ENCODE assay signal across 9 cellular contexts in the genomic region with DNA sequence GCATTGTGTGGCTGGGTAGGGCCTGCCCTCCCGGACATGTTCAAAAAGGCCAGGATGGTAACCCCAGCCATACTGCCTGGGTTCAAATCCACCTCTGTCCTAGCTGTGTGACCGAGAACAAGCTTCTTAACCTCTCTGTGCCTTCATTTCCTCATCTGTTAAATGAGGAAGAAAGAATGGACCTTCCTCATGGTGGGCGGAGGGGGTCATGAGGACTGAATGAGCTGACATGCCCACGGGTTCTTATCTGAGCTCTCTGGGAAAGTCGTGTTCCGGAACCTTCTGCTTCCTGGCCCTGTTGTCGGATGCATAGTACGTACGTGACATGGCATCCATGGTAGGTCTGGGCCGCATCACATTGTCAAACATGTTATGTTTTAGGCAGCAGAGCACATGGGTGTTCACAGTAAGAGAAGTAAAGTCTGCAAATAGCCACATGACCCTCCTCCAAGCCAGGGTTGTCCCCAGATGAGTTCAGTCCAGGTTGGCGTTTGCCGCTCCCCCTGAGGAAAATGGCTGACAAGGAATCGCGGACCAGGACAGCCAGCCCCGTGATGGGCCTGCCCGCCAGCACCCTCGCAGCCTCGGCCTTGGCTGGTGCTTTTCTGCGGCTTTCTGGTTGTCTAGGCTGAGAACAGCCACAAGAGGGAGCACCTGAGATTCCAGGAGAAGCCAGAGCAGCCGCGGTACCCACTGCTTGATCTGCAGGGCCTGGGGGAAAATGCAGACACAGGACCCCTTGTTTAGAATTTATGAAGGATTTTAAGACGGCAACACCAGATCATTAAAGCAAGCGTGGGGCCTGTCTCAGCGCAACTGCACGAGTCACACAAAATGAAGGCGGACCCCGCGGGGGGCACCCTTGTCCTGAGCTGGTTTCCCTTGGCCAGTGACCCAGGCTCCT. TPM values are rescaled to one million over a fixed set of nuclear protein-coding genes. Genes with fewer than 3 reads are reported as not detected.
DNase-seq lines count a peak whose midpoint lies in the region; ATAC-seq and TF ChIP-seq lines count a peak whose summit lies in the region.
"Had no signal": no experiment of that assay in that cellular context is flagged by ENCODE, and none has a peak within 500 bp of the region (broad histone marks: within the 10 kb centered on the region; RNA-seq: fewer than 3 reads in every experiment).

No MANE protein-coding gene starts in this region.

- no peaks in the 10 kb centered on the region for H3K9me3 Mint-ChIP-seq in T-cell

- H3K27ac Mint-ChIP-seq in T-cell, result no peak overlapping the region

- no peaks in the 10 kb centered on the region for H3K36me3 ChIP-seq in adrenal gland (replicated peaks in 1 of 2)
- no peaks in the 10 kb centered on the region for H3K36me3 ChIP-seq in heart right ventricle
- no peaks in the 10 kb centered on the region for H3K36me3 ChIP-seq in psoas muscle (ENCODE audit: insufficient read depth in 1 of 2, low read depth in 1 of 2)
- no peaks in the 10 kb centered on the region for H3K36me3 ChIP-seq in uterus

- 31 to 65% (median 49%) methylated on average over 8 to 28 of the region's 28 CpGs for WGBS in adrenal gland, 4 donors
- 34 to 37% methylated on average over 28 of the region's 28 CpGs for WGBS in heart right ventricle, 2 donors
- 31 to 38% (median 33%) methylated on average over 28 of the region's 28 CpGs for WGBS in psoas muscle, 3 donors

- H3K4me1 ChIP-seq in adrenal gland (replicated peaks in 1 of 2), result peaks cover 0 to 9% of the 10 kb centered on the region in 2 donors
- peaks cover 0 to 10% (median 9%) of the 10 kb centered on the region in 9 donors for H3K4me1 ChIP-seq in heart right ventricle
- peaks cover 9% of the 10 kb centered on the region for H3K4me1 ChIP-seq in psoas muscle
- H3K4me1 ChIP-seq in uterus, result no peaks in the 10 kb centered on the region

- H3K4me3 ChIP-seq in adrenal gland (no peak overlapping the region), heart right ventricle (peak overlapping the region in 1 of 10 donors; percentile 10), psoas muscle (peak overlapping the region; percentile 11), uterus (no peak overlapping the region)
- H3K4me3 ChIP-seq: skin epidermis had no signal

- TF ChIP-seq CTCF in adrenal gland (IDR thresholded peaks at IDR 0.05) (peak; percentile 72 to 89 (median 88)), heart right ventricle (IDR thresholded peaks at IDR 0.05) (peak; percentile 79 to 91 (median 87)), psoas muscle (IDR thresholded peaks at IDR 0.05) (peak; percentile 88), uterus (IDR thresholded peaks at IDR 0.05) (peak; percentile 79 to 92 (median 90))

- DNase-seq in GF-D8 (lab: John Stamatoyannopoulos, UW), result peak; percentile 2
- peak; percentile 75 for DNase-seq in NCI-H1105 treated with DMSO at 0.1 percent for 48 hours (lab: John Stamatoyannopoulos, UW)
- peak; percentile 43 to 77 (median 68) for DNase-seq in T-cell
- peak; percentile 86 to 95 (median 91) for DNase-seq in adrenal gland
- peak; percentile 73 to 87 for DNase-seq in heart right ventricle
- peak; percentile 76 to 84 for DNase-seq in psoas muscle
- peak; percentile 83 to 87 for DNase-seq in uterus

- POLR2A ChIA-PET in T-cell (lab: Charles Lee), result no interaction called here

- CTCF ChIA-PET in T-cell (lab: Charles Lee), result interaction anchor here (0.5 to 1.9 kb wide), 5 partner anchors 17 to 318 kb away, joined by 3 to 8 read pairs (median 3); a partner anchor contains a TSS

- peaks cover 6 to 7% (median 6%) of the 10 kb centered on the region in 3 donors for H3K4me1 Mint-ChIP-seq in T-cell

- H3K27me3 Mint-ChIP-seq in T-cell, result no peaks in the 10 kb centered on the region

- H3K27me3 ChIP-seq in adrenal gland (no peaks in the 10 kb centered on the region), heart right ventricle (peaks cover 0 to 5% (median 0%) of the 10 kb centered on the region in 7 donors), psoas muscle (ENCODE audit: insufficient read depth in 3 of 3, low read length in 2 of 3) (no peaks in the 10 kb centered on the region), uterus (no peaks in the 10 kb centered on the region)

- H3K9me3 ChIP-seq in adrenal gland (replicated peaks in 1 of 3) (no peaks in the 10 kb centered on the region), heart right ventricle (no peaks in the 10 kb centered on the region), psoas muscle (no peaks in the 10 kb centered on the region), uterus (no peaks in the 10 kb centered on the region)

- H3K27ac ChIP-seq in adrenal gland (peak overlapping the region in 2 of 5 donors; percentile 59 to 62), heart right ventricle (peak overlapping the region in 1 of 10 donors; percentile 7), psoas muscle (no peak overlapping the region), uterus (peak overlapping the region in 1 of 2 donors; percentile 17)

- no peak overlapping the region for H3K4me3 Mint-ChIP-seq in T-cell

- no peak for TF ChIP-seq POLR2A in adrenal gland (IDR thresholded peaks at IDR 0.05)
- no peak for TF ChIP-seq POLR2A in uterus (IDR thresholded peaks at IDR 0.05)

- intact Hi-C loops in adrenal gland (cut with DNase I) (loop anchor here (10.0 kb wide), 3 partner anchors 60 to 170 kb away; no protein-coding TSS in a partner anchor), heart right ventricle (cut with DNase I) (loop anchor here (2.0 to 10.0 kb wide), 8 partner anchors 28 to 170 kb away; a partner anchor contains a TSS), psoas muscle (cut with DNase I) (loop anchor here (5.0 to 10.0 kb wide), 6 partner anchors 37 to 170 kb away; a partner anchor contains a TSS), uterus (cut with DNase I; ENCODE audit: low total_unique reads) (no loop called here)

- no peaks in the 10 kb centered on the region for H3K36me3 Mint-ChIP-seq in T-cell

- peak; percentile 87 to 95 (median 92) for ATAC-seq in T-cell (replicated peaks in 1 of 4)
- peak; percentile 71 to 90 (median 86) for ATAC-seq in heart right ventricle
- ATAC-seq in psoas muscle, result peak; percentile 85 to 95 (median 90)
- ATAC-seq in GM21723 (IDR thresholded peaks at IDR 0.05; ENCODE audit: unreplicated experiment), result no peak

RNA-seq across cellular contexts. Expression of a gene that starts 2.4 kb away (rescaled TPM):
- total RNA-seq in T-cell (1 to 10 TPM; 2.2 to 4.2 (median 3.5) TPM), adrenal gland (1 to 10 TPM in 1 of 8 donors, under 1 TPM in 4, not detected in 3; 0.36 to 2.4 (median 0.42) TPM), heart right ventricle (under 1 TPM in 6 of 10 donors, not detected in 4; 0.17 to 0.68 (median 0.28) TPM), psoas muscle (under 1 TPM in 1 of 4 donors, not detected in 3; 0.21 TPM), uterus (1 to 10 TPM in 2 of 4 donors, not detected in 2; 1.1 to 4.1 TPM)
- polyA plus RNA-seq in adrenal gland (1 to 10 TPM in 2 of 3 donors, under 1 TPM in 1; 0.11 to 2.4 (median 1.1) TPM), heart right ventricle (under 1 TPM; 0.17 to 0.37 TPM), psoas muscle (under 1 TPM in 1 of 3 donors, not detected in 2; 0.04 TPM)

RNA-seq across cellular contexts. Expression of a gene that starts 20.6 kb away (rescaled TPM):
- under 1 TPM in 1 of 5 donors, not detected in 4; 0.16 TPM for total RNA-seq in T-cell
- not detected for total RNA-seq in adrenal gland
- polyA plus RNA-seq in adrenal gland, result under 1 TPM in 2 of 3 donors, not detected in 1; 0.03 to 0.24 TPM
- not detected for total RNA-seq in heart right ventricle
- under 1 TPM in 1 of 2 donors, not detected in 1; 0.07 TPM for polyA plus RNA-seq in heart right ventricle
- total RNA-seq in psoas muscle, result not detected
- not detected for polyA plus RNA-seq in psoas muscle
- 1 to 10 TPM in 1 of 4 donors, not detected in 3; 1.0 TPM for total RNA-seq in uterus

RNA-seq across cellular contexts. Expression of a gene that starts 29.2 kb away (rescaled TPM):
- total RNA-seq in T-cell, result 10 to 100 TPM in 4 of 5 donors, 1 to 10 TPM in 1; 8.0 to 18.5 (median 11.0) TPM
- 10 to 100 TPM in 7 of 8 donors, 1 to 10 TPM in 1; 6.0 to 44.2 (median 23.7) TPM for total RNA-seq in adrenal gland
- polyA plus RNA-seq in adrenal gland, result 100 to 1,000 TPM in 1 of 3 donors, 10 to 100 TPM in 2; 17.7 to 125 (median 50.4) TPM
- total RNA-seq in heart right ventricle, result 1 to 10 TPM; 1.8 to 9.6 (median 3.8) TPM
- 10 to 100 TPM in 1 of 2 donors, 1 to 10 TPM in 1; 3.2 to 24.5 TPM for polyA plus RNA-seq in heart right ventricle
- total RNA-seq in psoas muscle, result 1 to 10 TPM; 4.1 to 8.8 (median 6.4) TPM
- polyA plus RNA-seq in psoas muscle, result 10 to 100 TPM in 1 of 3 donors, 1 to 10 TPM in 2; 2.3 to 10.6 (median 9.2) TPM
- 10 to 100 TPM in 2 of 4 donors, under 1 TPM in 2; 0.51 to 55.1 (median 8.1) TPM for total RNA-seq in uterus

RNA-seq across cellular contexts. Expression of a gene that starts 38.0 kb away (rescaled TPM):
- total RNA-seq in T-cell (10 to 100 TPM; 24.5 to 57.2 (median 56.0) TPM), adrenal gland (10 to 100 TPM; 30.1 to 78.3 (median 56.8) TPM), heart right ventricle (10 to 100 TPM in 8 of 10 donors, 1 to 10 TPM in 2; 2.4 to 30.0 (median 12.8) TPM), psoas muscle (10 to 100 TPM in 1 of 4 donors, 1 to 10 TPM in 3; 3.6 to 14.5 (median 6.5) TPM), uterus (10 to 100 TPM in 2 of 4 donors, 1 to 10 TPM in 1, not detected in 1; 3.1 to 29.8 (median 11.3) TPM)
- polyA plus RNA-seq in adrenal gland (10 to 100 TPM; 11.5 to 80.6 (median 57.9) TPM), heart right ventricle (10 to 100 TPM in 1 of 2 donors, 1 to 10 TPM in 1; 5.8 to 11.6 TPM), psoas muscle (1 to 10 TPM; 2.8 to 7.0 (median 3.2) TPM)

RNA-seq across cellular contexts. Expression of a gene that starts 44.4 kb away (rescaled TPM):
- 1 to 10 TPM in 4 of 5 donors, under 1 TPM in 1; 0.56 to 2.4 (median 1.6) TPM for total RNA-seq in T-cell
- total RNA-seq in adrenal gland, result 10 to 100 TPM in 7 of 8 donors, 1 to 10 TPM in 1; 9.4 to 45.9 (median 26.4) TPM
- 10 to 100 TPM in 2 of 3 donors, 1 to 10 TPM in 1; 8.9 to 57.9 (median 31.9) TPM for polyA plus RNA-seq in adrenal gland
- 1 to 10 TPM; 1.9 to 7.5 (median 3.4) TPM for total RNA-seq in heart right ventricle
- 1 to 10 TPM; 2.4 to 6.4 TPM for polyA plus RNA-seq in heart right ventricle
- 10 to 100 TPM in 3 of 4 donors, 1 to 10 TPM in 1; 7.9 to 50.9 (median 32.9) TPM for total RNA-seq in psoas muscle
- 10 to 100 TPM in 1 of 3 donors, 1 to 10 TPM in 2; 3.1 to 10.5 (median 8.4) TPM for polyA plus RNA-seq in psoas muscle
- 10 to 100 TPM in 1 of 4 donors, 1 to 10 TPM in 1, under 1 TPM in 1, not detected in 1; 0.26 to 24.2 (median 3.0) TPM for total RNA-seq in uterus

Comparison
In these comparisons a context has a peak if more than half of its experiments do, and no peak if none do; other contexts are left out.
1. DNase-seq: peak in every context shown above with its lines; median percentile 91 in adrenal gland; 85 in uterus; 80 in heart right ventricle; 80 in psoas muscle; 75 in NCI-H1105 treated with DMSO at 0.1 percent for 48 hours; 68 in T-cell; 2 in GF-D8.